13 cellular contexts compared by ENCODE assay signal in genomic region chr10:74927701-74928100, GRCh38.
DNase-seq lines count a peak whose midpoint lies in the region; ATAC-seq and TF ChIP-seq lines count a peak whose summit lies in the region.
"Had no signal": no experiment of that assay in that cellular context is flagged by ENCODE, and none has a peak within 500 bp of the region (broad histone marks: within the 10 kb centered on the region; RNA-seq: fewer than 3 reads in every experiment).

No MANE protein-coding gene starts in this region.

- no peaks in the 10 kb centered on the region for H3K27me3 ChIP-seq in ascending aorta
- no peaks in the 10 kb centered on the region for H3K27me3 ChIP-seq in smooth muscle cell (ENCODE audit: low read depth)

- peaks cover 21% of the 10 kb centered on the region for H3K36me3 Mint-ChIP-seq in stimulated activated memory B cell treated with anti-CD40 and anti-IgM and Interleukin-4, amounts not matched to agents 10 μg/mL and 1 μg/mL and 100 μg/mL, for 72 hours
- no peaks in the 10 kb centered on the region for H3K36me3 Mint-ChIP-seq in T-helper 2 cell treated with Interferon-gamma antibody and Interleukin-4, amounts not matched to agents 5 μg/mL and 100 μg/mL, for 36 hours (ENCODE audit: low read depth)
- H3K36me3 Mint-ChIP-seq: activated CD4-positive, alpha-beta memory T cell treated with anti-CD3 and anti-CD28 coated beads for 36 hours had no signal

- intact Hi-C loops in ascending aorta (cut with DNase I): no loop called here

- 61% methylated on average over 2 of the region's 2 CpGs for WGBS in smooth muscle cell (ENCODE audit: low lambda C conversion rate)

- no peaks in the 10 kb centered on the region for H3F3A ChIP-seq in smooth muscle cell (ENCODE audit: low read depth)

- H3K4me1 Mint-ChIP-seq in stimulated activated memory B cell treated with anti-CD40 and anti-IgM and Interleukin-4, amounts not matched to agents 10 μg/mL and 1 μg/mL and 100 μg/mL, for 72 hours: peaks cover 27% of the 10 kb centered on the region
- peaks cover 23% of the 10 kb centered on the region for H3K4me1 Mint-ChIP-seq in T-helper 2 cell treated with Interferon-gamma antibody and Interleukin-4, amounts not matched to agents 5 μg/mL and 100 μg/mL, for 36 hours (ENCODE audit: low read depth)

- ATAC-seq in HG02970 (IDR thresholded peaks at IDR 0.05; ENCODE audit: low FRiP score, unreplicated experiment): no peak
- ATAC-seq in GM18498 (IDR thresholded peaks at IDR 0.05; ENCODE audit: unreplicated experiment): no peak
- ATAC-seq in stimulated activated memory B cell treated with anti-CD40 and anti-IgM and Interleukin-4, amounts not matched to agents 10 μg/mL and 1 μg/mL and 100 μg/mL, for 72 hours: no peak

- peaks cover 78% of the 10 kb centered on the region for H4K20me1 ChIP-seq in smooth muscle cell (ENCODE audit: low read depth)

- no peaks in the 10 kb centered on the region for H3K36me3 ChIP-seq in ascending aorta
- no peaks in the 10 kb centered on the region for H3K36me3 ChIP-seq in smooth muscle cell (ENCODE audit: low read depth)

- H3K27me3 Mint-ChIP-seq in stimulated activated memory B cell treated with anti-CD40 and anti-IgM and Interleukin-4, amounts not matched to agents 10 μg/mL and 1 μg/mL and 100 μg/mL, for 72 hours: no peaks in the 10 kb centered on the region
- no peaks in the 10 kb centered on the region for H3K27me3 Mint-ChIP-seq in T-helper 2 cell treated with Interferon-gamma antibody and Interleukin-4, amounts not matched to agents 5 μg/mL and 100 μg/mL, for 36 hours (ENCODE audit: low read depth)
- H3K27me3 Mint-ChIP-seq: activated CD4-positive, alpha-beta memory T cell treated with anti-CD3 and anti-CD28 coated beads for 36 hours; CD4-positive, alpha-beta T cell had no signal

- TF ChIP-seq CTCF in ascending aorta (IDR thresholded peaks at IDR 0.05) (no peak), fibroblast of the aortic adventitia (IDR thresholded peaks at IDR 0.05; ENCODE audit: insufficient read depth, low read length) (no peak), smooth muscle cell (IDR thresholded peaks at IDR 0.05; ENCODE audit: borderline replicate concordance, insufficient read depth, poor library complexity, severe bottlenecking) (no peak)

- peak overlapping the region; percentile 2 for H3K4me2 ChIP-seq in smooth muscle cell

- H3K27ac ChIP-seq in ascending aorta (peak overlapping the region; percentile 72 to 74), smooth muscle cell (ENCODE audit: low read depth) (peak overlapping the region; percentile 45)

- H2AFZ ChIP-seq in smooth muscle cell (ENCODE audit: low read depth): no peak overlapping the region

- H3K4me3 Mint-ChIP-seq in stimulated activated memory B cell treated with anti-CD40 and anti-IgM and Interleukin-4, amounts not matched to agents 10 μg/mL and 1 μg/mL and 100 μg/mL, for 72 hours: no peak overlapping the region
- H3K4me3 Mint-ChIP-seq in T-helper 2 cell treated with Interferon-gamma antibody and Interleukin-4, amounts not matched to agents 5 μg/mL and 100 μg/mL, for 36 hours: no peak overlapping the region
- H3K4me3 Mint-ChIP-seq: activated CD4-positive, alpha-beta memory T cell treated with anti-CD3 and anti-CD28 coated beads for 36 hours; CD4-positive, alpha-beta T cell had no signal

- H3K9ac ChIP-seq in smooth muscle cell (ENCODE audit: low read depth): no peak overlapping the region

- H3K4me1 ChIP-seq in ascending aorta (peaks cover 6 to 37% of the 10 kb centered on the region in 2 donors), smooth muscle cell (ENCODE audit: low read depth) (peaks cover 32% of the 10 kb centered on the region)

- DNase-seq in GM03348 (ENCODE audit: low spot score) (peak; percentile 19), ascending aorta (ENCODE audit: low spot score in 2 of 2) (no peak), fibroblast of the aortic adventitia (ENCODE audit: low read depth) (peak; percentile 35), smooth muscle cell (lab: John Stamatoyannopoulos, UW; ENCODE audit: unreplicated experiment) (no peak)
- no peak for DNase-seq in T-helper 2 cell treated with Interferon-gamma antibody and Interleukin-4, amounts not matched to agents 5 μg/mL and 100 μg/mL, for 36 hours (ENCODE audit: low spot score)
- DNase-seq: activated CD4-positive, alpha-beta memory T cell treated with anti-CD3 and anti-CD28 coated beads for 36 hours; activated gamma-delta T cell; CD4-positive, alpha-beta T cell; NCI-H2171 treated with DMSO at 0.1 percent for 48 hours; T-helper 9 cell had no signal

- H3K9me3 ChIP-seq in ascending aorta (no peaks in the 10 kb centered on the region), smooth muscle cell (replicated peaks; ENCODE audit: low read depth) (no peaks in the 10 kb centered on the region)

- H3K9me3 Mint-ChIP-seq in stimulated activated memory B cell treated with anti-CD40 and anti-IgM and Interleukin-4, amounts not matched to agents 10 μg/mL and 1 μg/mL and 100 μg/mL, for 72 hours: no peaks in the 10 kb centered on the region
- H3K9me3 Mint-ChIP-seq in T-helper 2 cell treated with Interferon-gamma antibody and Interleukin-4, amounts not matched to agents 5 μg/mL and 100 μg/mL, for 36 hours: no peaks in the 10 kb centered on the region
- H3K9me3 Mint-ChIP-seq: activated CD4-positive, alpha-beta memory T cell treated with anti-CD3 and anti-CD28 coated beads for 36 hours; CD4-positive, alpha-beta T cell had no signal

- H3K27ac Mint-ChIP-seq in stimulated activated memory B cell treated with anti-CD40 and anti-IgM and Interleukin-4, amounts not matched to agents 10 μg/mL and 1 μg/mL and 100 μg/mL, for 72 hours: no peak overlapping the region
- no peak overlapping the region for H3K27ac Mint-ChIP-seq in T-helper 2 cell treated with Interferon-gamma antibody and Interleukin-4, amounts not matched to agents 5 μg/mL and 100 μg/mL, for 36 hours
- H3K27ac Mint-ChIP-seq: activated CD4-positive, alpha-beta memory T cell treated with anti-CD3 and anti-CD28 coated beads for 36 hours; CD4-positive, alpha-beta T cell had no signal

- no peak overlapping the region for H3K4me3 ChIP-seq in ascending aorta
- no peak overlapping the region for H3K4me3 ChIP-seq in fibroblast of the aortic adventitia (ENCODE audit: low read depth, low read length)
- no peak overlapping the region for H3K4me3 ChIP-seq in smooth muscle cell

- peaks cover 10% of the 10 kb centered on the region for H3K79me2 ChIP-seq in smooth muscle cell (ENCODE audit: low read depth)

Comparison
In these comparisons a context has a peak if more than half of its experiments do, and no peak if none do; other contexts are left out.
1. DNase-seq: peak in GM03348 (single experiment) and fibroblast of the aortic adventitia (single experiment); none in ascending aorta (0 of 2), smooth muscle cell (single experiment) and T-helper 2 cell treated with Interferon-gamma antibody and Interleukin-4, amounts not matched to agents 5 μg/mL and 100 μg/mL, for 36 hours (single experiment).